In genomic region chr19:47848871-47849473, GRCh38 we compare ENCODE assay signal across 8 cellular contexts. TPM values are rescaled to one million over a fixed set of nuclear protein-coding genes. Genes with fewer than 3 reads are reported as not detected.
DNase-seq lines count a peak whose midpoint lies in the region; ATAC-seq and TF ChIP-seq lines count a peak whose summit lies in the region.

No MANE protein-coding gene starts in this region.

- H3K36me3 Mint-ChIP-seq in MCF 10A (ENCODE audit: insufficient read depth, unreplicated experiment) = no peaks in the 10 kb centered on the region

- peak; percentile 31 for TF ChIP-seq CTCF in MCF 10A (IDR thresholded peaks at IDR 0.05; ENCODE audit: unreplicated experiment)
- no peak for TF ChIP-seq CTCF in breast epithelium (IDR thresholded peaks at IDR 0.05)
- TF ChIP-seq CTCF in foreskin keratinocyte (conservative IDR thresholded peaks at IDR 0.05) = peak; percentile 55
- TF ChIP-seq CTCF in testis (IDR thresholded peaks at IDR 0.05) = peak in 2 of 3 experiments; percentile 33 to 49

- H3K27ac ChIP-seq in breast epithelium (no peak overlapping the region), foreskin keratinocyte (no peak overlapping the region), testis (no peak overlapping the region)

- TF ChIP-seq POLR2A in breast epithelium (IDR thresholded peaks at IDR 0.05) (no peak), testis (IDR thresholded peaks at IDR 0.05) (no peak)

- H3K4me3 ChIP-seq in breast epithelium (no peak overlapping the region), testis (peak overlapping the region; percentile 12 to 41)

- ATAC-seq in foreskin keratinocyte (no peak), GM21786 (IDR thresholded peaks at IDR 0.05; ENCODE audit: unreplicated experiment) (no peak)

- H3K4me1 Mint-ChIP-seq in MCF 10A (ENCODE audit: insufficient read depth, unreplicated experiment) = peaks cover 7% of the 10 kb centered on the region

- BruUV-seq in MCF 10A (replicated peaks; lab: Mats Ljungman, UMichigan) = no TSS peak

- H3K4me1 ChIP-seq in breast epithelium (no peaks in the 10 kb centered on the region), foreskin keratinocyte (no peaks in the 10 kb centered on the region), testis (no peaks in the 10 kb centered on the region)

- H3K9me3 ChIP-seq in breast epithelium = no peaks in the 10 kb centered on the region
- H3K9me3 ChIP-seq in testis = no peaks in the 10 kb centered on the region

- no peak overlapping the region for H3K4me3 Mint-ChIP-seq in MCF 10A (ENCODE audit: unreplicated experiment)

- H3K36me3 ChIP-seq in breast epithelium (no peaks in the 10 kb centered on the region), testis (ENCODE audit: low read depth, missing control alignments) (no peaks in the 10 kb centered on the region)

- 2 to 5% methylated on average over 22 of the region's 22 CpGs for WGBS in testis, 2 donors

- H3K27me3 Mint-ChIP-seq in MCF 10A (ENCODE audit: insufficient read depth, unreplicated experiment) = peaks cover 67% of the 10 kb centered on the region

- no peaks in the 10 kb centered on the region for H3K9me3 Mint-ChIP-seq in MCF 10A (ENCODE audit: unreplicated experiment)

- CTCF ChIA-PET in MCF 10A (lab: Yijun Ruan, JAX) = interaction anchor here (1.0 to 2.8 kb wide), 2 partner anchors 15 to 21 kb away, joined by 3 to 9 read pairs; no protein-coding TSS in a partner anchor

- H3K27ac Mint-ChIP-seq in MCF 10A (ENCODE audit: low read depth, unreplicated experiment) = no peak overlapping the region

- H3K27me3 ChIP-seq in breast epithelium = peaks cover 0 to 37% of the 10 kb centered on the region in 2 donors
- peaks cover 19% of the 10 kb centered on the region for H3K27me3 ChIP-seq in foreskin keratinocyte
- H3K27me3 ChIP-seq in testis = no peaks in the 10 kb centered on the region

- DNase-seq in MCF 10A (ENCODE audit: unreplicated experiment) (peak; percentile 22), breast epithelium (ENCODE audit: low spot score in 2 of 2) (no peak), foreskin keratinocyte (no peak), testis (peak; percentile 35), NCI-H2107 treated with DMSO at 0.1 percent for 48 hours (lab: John Stamatoyannopoulos, UW; ENCODE audit: unreplicated experiment) (no peak), A172 (ENCODE audit: low spot score) (no peak)
- DNase-seq in activated CD4-positive, alpha-beta T cell treated with anti-CD3 and anti-CD28 coated beads, Interleukin-2, amount 50 U/mL, for 48 hours = peak; percentile 56 to 66

- POLR2A ChIA-PET in MCF 10A (lab: Yijun Ruan, JAX) = interaction anchor here (0.8 kb wide), 1 partner anchor 14 kb away, joined by 3 read pairs; no protein-coding TSS in a partner anchor

- intact Hi-C loops in MCF 10A (cut with micrococcal nuclease) (no loop called here), breast epithelium (cut with DNase I; ENCODE audit: low total_unique reads) (no loop called here), testis (cut with DNase I; ENCODE audit: low total_unique reads) (no loop called here)

RNA-seq across cellular contexts. Expression of gene TPRX2, which starts 10.1 kb away (rescaled TPM):
- total RNA-seq in MCF 10A (2022) = not detected in 2 replicates
- not detected for total RNA-seq in breast epithelium
- not detected in 2 replicates for total RNA-seq in foreskin keratinocyte
- not detected in 2 replicates for polyA plus RNA-seq in foreskin keratinocyte
- under 1 TPM; 0.37 to 0.63 TPM for total RNA-seq in testis
- 0.53 TPM for polyA plus RNA-seq in testis (ENCODE audit: insufficient read depth, low read depth, low replicate concordance)
- not detected in 2 replicates for total RNA-seq in A172 (2014; rRNA removed; shearing (Covaris generic))

RNA-seq across cellular contexts. Expression of gene CRX, which starts 27.2 kb away (rescaled TPM):
- not detected in 2 replicates for total RNA-seq in MCF 10A (2022)
- total RNA-seq in breast epithelium = not detected
- not detected in 2 replicates for total RNA-seq in foreskin keratinocyte
- polyA plus RNA-seq in foreskin keratinocyte = not detected in 2 replicates
- under 1 TPM; 0.12 to 0.55 TPM for total RNA-seq in testis
- not detected for polyA plus RNA-seq in testis (ENCODE audit: insufficient read depth, low read depth, low replicate concordance)
- not detected in 2 replicates for total RNA-seq in A172 (2014; rRNA removed; shearing (Covaris generic))

RNA-seq across cellular contexts. Expression of gene SULT2A1, which starts 37.1 kb away (rescaled TPM):
- total RNA-seq in MCF 10A (2022) (not detected in 2 replicates), breast epithelium (not detected), foreskin keratinocyte (not detected in 2 replicates), testis (1 to 10 TPM in 1 of 2 donors, under 1 TPM in 1; 0.24 to 1.2 TPM)
- polyA plus RNA-seq in foreskin keratinocyte (not detected in 2 replicates), testis (ENCODE audit: insufficient read depth, low read depth, low replicate concordance) (2.3 TPM)
- total RNA-seq in A172 (2014; rRNA removed; shearing (Covaris generic)) = not detected in 2 replicates

RNA-seq across cellular contexts. Expression of gene TPRX1, which starts 44.6 kb away (rescaled TPM):
- not detected in 2 replicates for total RNA-seq in MCF 10A (2022)
- total RNA-seq in breast epithelium = not detected
- total RNA-seq in foreskin keratinocyte = not detected in 2 replicates
- not detected in 2 replicates for polyA plus RNA-seq in foreskin keratinocyte
- under 1 TPM; 0.55 to 0.62 TPM for total RNA-seq in testis
- polyA plus RNA-seq in testis (ENCODE audit: insufficient read depth, low read depth, low replicate concordance) = 1.2 TPM
- total RNA-seq in A172 (2014; rRNA removed; shearing (Covaris generic)) = not detected in 2 replicates

Comparison
In these comparisons a context has a peak if more than half of its experiments do, and no peak if none do; other contexts are left out.
1. DNase-seq: peak in MCF 10A (single experiment), activated CD4-positive, alpha-beta T cell treated with anti-CD3 and anti-CD28 coated beads, Interleukin-2, amount 50 U/mL, for 48 hours (2 of 2) and testis (single experiment); none in breast epithelium (0 of 2), foreskin keratinocyte (0 of 2), NCI-H2107 treated with DMSO at 0.1 percent for 48 hours (single experiment) and A172 (single experiment).
2. CTCF ChIP-seq: peak in MCF 10A (single experiment), foreskin keratinocyte (single experiment) and testis (2 of 3); none in breast epithelium (0 of 3).
3. H3K4me3 ChIP-seq: peak in testis (2 of 2); none in breast epithelium (0 of 3).